In the genomic region with DNA sequence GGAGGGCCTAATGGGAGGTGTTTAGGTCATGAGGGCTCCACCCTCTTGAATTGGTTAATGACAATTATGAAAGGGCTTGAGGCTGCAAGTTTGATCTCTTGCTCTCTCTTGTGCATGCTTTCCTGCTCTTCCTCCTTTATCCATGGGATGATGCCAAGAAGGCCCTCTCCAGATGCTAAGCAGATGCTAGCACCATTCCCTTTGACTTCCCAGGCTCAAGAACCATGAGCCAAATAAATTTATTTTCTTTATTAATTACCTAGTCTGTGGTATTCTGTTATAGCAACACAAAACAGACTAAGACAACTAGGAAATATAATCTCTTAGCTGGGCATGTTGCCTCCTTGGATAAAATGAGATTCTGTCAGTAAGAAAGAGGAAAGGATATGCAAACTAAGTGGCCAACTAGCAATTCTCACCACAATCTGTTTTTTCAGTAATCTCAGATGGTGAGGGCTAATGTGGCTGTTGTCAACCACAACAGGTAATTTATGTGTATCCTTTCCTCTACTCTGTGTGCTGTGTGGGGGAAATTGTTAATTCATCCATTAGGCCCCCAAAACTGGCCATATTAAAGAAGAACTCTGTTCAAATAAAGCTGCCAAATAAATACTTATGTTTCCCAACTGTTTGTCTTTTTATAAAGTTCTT, we compare ENCODE assay signal across 36 cellular contexts.
DNase-seq lines count a peak whose midpoint lies in the region; ATAC-seq and TF ChIP-seq lines count a peak whose summit lies in the region.
"Had no signal": no experiment of that assay in that cellular context is flagged by ENCODE, and none has a peak within 500 bp of the region (broad histone marks: within the 10 kb centered on the region; RNA-seq: fewer than 3 reads in every experiment).

No MANE protein-coding gene starts in this region.

- no peaks in the 10 kb centered on the region for H3K36me3 Mint-ChIP-seq in neural progenitor cell
- H3K36me3 Mint-ChIP-seq in CD4-positive, alpha-beta T cell (ENCODE audit: low read depth): no peaks in the 10 kb centered on the region

- H3K4me2 ChIP-seq in fibroblast of lung (ENCODE audit: extremely low read depth, insufficient read depth, low read length) (no peak overlapping the region), neural progenitor cell (no peak overlapping the region), neuronal stem cell (ENCODE audit: insufficient read depth, low read length, poor library complexity, severe bottlenecking) (no peak overlapping the region)

- H2AK5ac ChIP-seq in neuronal stem cell (ENCODE audit: low read depth, low read length): no peak overlapping the region

- DNase-seq in fibroblast of lung (ENCODE audit: low read depth in 2 of 2) (peak; percentile 9 to 51), neural progenitor cell (ENCODE audit: low spot score) (no peak), neuronal stem cell (ENCODE audit: low spot score) (no peak)
- DNase-seq in CD4-positive, alpha-beta T cell: no peak
- DNase-seq: activated CD4-positive, CD25-positive, alpha-beta regulatory T cell treated with anti-CD3 and anti-CD28 coated beads, Interleukin-2, amount 50 U/mL, for 72 hours; activated CD8-positive, alpha-beta memory T cell treated with anti-CD3 and anti-CD28 coated beads, Interleukin-2, amount 50 U/mL, for 48 hours; activated CD8-positive, alpha-beta T cell treated with anti-CD3 and anti-CD28 coated beads for 36 hours; activated naive CD4-positive, alpha-beta T cell treated with anti-CD3 and anti-CD28 coated beads for 36 hours; body of pancreas; Caco-2; cerebellar nuclear complex; dermis blood vessel endothelial cell; DMS79; endodermal cell; GF-D8; hippocampal formation; left cardiac atrium; mesendoderm; NCI-H1092; NCI-H1930; NCI-H524 treated with DMSO at 0.1 percent for 48 hours; NK-92 treated with Interleukin-12 subunit alpha and Interleukin-12 subunit beta, amount 100 ng/mL, for 24 hours; PC-3; psoas muscle; stimulated activated CD8-positive, alpha-beta memory T cell treated with anti-CD3 and anti-CD28 coated beads, Interleukin-4, amount 100 ng/mL, for 48 hours; T-helper 2 cell; testis had no signal

- ATAC-seq in GM19035 (IDR thresholded peaks at IDR 0.05; ENCODE audit: unreplicated experiment): peak; percentile 59
- ATAC-seq in HG03432 (IDR thresholded peaks at IDR 0.05; ENCODE audit: unreplicated experiment): peak; percentile 59
- no peak for ATAC-seq in CD4-positive, alpha-beta T cell (ENCODE audit: poor library complexity)
- no peak for ATAC-seq in HG03280 (IDR thresholded peaks at IDR 0.05; ENCODE audit: unreplicated experiment)
- no peak for ATAC-seq in HG03354 (IDR thresholded peaks at IDR 0.05; ENCODE audit: poor library complexity, severe bottlenecking, unreplicated experiment)
- ATAC-seq: activated CD8-positive, alpha-beta T cell treated with anti-CD3 and anti-CD28 coated beads for 36 hours; body of pancreas; esophagus mucosa; left cardiac atrium; PC-3; psoas muscle; sciatic nerve; SK-N-SH treated with all-trans-retinoic acid at 6 μM for 48 hours had no signal

- H3K9me3 ChIP-seq in fibroblast of lung (ENCODE audit: control insufficient read depth, insufficient read depth, low read depth, low read length) (no peaks in the 10 kb centered on the region), neural progenitor cell (ENCODE audit: low read depth) (no peaks in the 10 kb centered on the region), neuronal stem cell (replicated peaks in 1 of 2; ENCODE audit: control insufficient read depth in 2 of 2, insufficient read depth in 1 of 2, low read depth in 1 of 2, low read length in 2 of 2) (no peaks in the 10 kb centered on the region)
- no peaks in the 10 kb centered on the region for H3K9me3 ChIP-seq in CD4-positive, alpha-beta T cell (ENCODE audit: control insufficient read depth, low read length)
- H3K9me3 ChIP-seq: body of pancreas, Caco-2, psoas muscle, testis had no signal

- peaks cover 3% of the 10 kb centered on the region for H3K27me3 Mint-ChIP-seq in neural progenitor cell (ENCODE audit: insufficient read depth, low read depth)
- H3K27me3 Mint-ChIP-seq in CD4-positive, alpha-beta T cell: no peaks in the 10 kb centered on the region
- H3K27me3 Mint-ChIP-seq: activated CD8-positive, alpha-beta T cell treated with anti-CD3 and anti-CD28 coated beads for 36 hours; stimulated activated naive CD8-positive, alpha-beta T cell treated with anti-CD3 and anti-CD28 coated beads, Interleukin-15, Interleukin-2, amounts not matched to agents 100 ng/mL and 50 ng/mL, for 24 hours had no signal

- H3K14ac ChIP-seq in neuronal stem cell (ENCODE audit: low read length): no peak overlapping the region

- no peak overlapping the region for H4K8ac ChIP-seq in neuronal stem cell (ENCODE audit: low read depth, low read length)

- H3K4me1 ChIP-seq in fibroblast of lung (ENCODE audit: control insufficient read depth, extremely low read depth, insufficient read depth, low read length) (no peaks in the 10 kb centered on the region), neural progenitor cell (no peaks in the 10 kb centered on the region), neuronal stem cell (ENCODE audit: control insufficient read depth in 2 of 2, insufficient read depth in 1 of 2, low read depth in 1 of 2, low read length in 2 of 2) (no peaks in the 10 kb centered on the region)
- H3K4me1 ChIP-seq: body of pancreas, Caco-2, testis had no signal

- no peak overlapping the region for H2BK5ac ChIP-seq in neuronal stem cell (ENCODE audit: low read length)

- no peak overlapping the region for H4K91ac ChIP-seq in neuronal stem cell (ENCODE audit: low read depth, low read length, poor library complexity)

- H3F3A ChIP-seq in neural progenitor cell (ENCODE audit: low read depth): no peaks in the 10 kb centered on the region

- H3K4me3 Mint-ChIP-seq in neural progenitor cell: no peak overlapping the region
- no peak overlapping the region for H3K4me3 Mint-ChIP-seq in CD4-positive, alpha-beta T cell
- H3K4me3 Mint-ChIP-seq: activated CD8-positive, alpha-beta T cell treated with anti-CD3 and anti-CD28 coated beads for 36 hours; activated naive CD4-positive, alpha-beta T cell treated with anti-CD3 and anti-CD28 coated beads for 36 hours; endodermal cell; stimulated activated naive CD8-positive, alpha-beta T cell treated with anti-CD3 and anti-CD28 coated beads, Interleukin-15, Interleukin-2, amounts not matched to agents 100 ng/mL and 50 ng/mL, for 24 hours had no signal

- no peaks in the 10 kb centered on the region for H3K27me3 ChIP-seq in fibroblast of lung (ENCODE audit: control insufficient read depth, insufficient read depth, low read length)
- H3K27me3 ChIP-seq in neural progenitor cell: no peaks in the 10 kb centered on the region
- no peaks in the 10 kb centered on the region for H3K27me3 ChIP-seq in CD4-positive, alpha-beta T cell (ENCODE audit: control insufficient read depth, insufficient read depth, low read length)
- no peaks in the 10 kb centered on the region for H3K27me3 ChIP-seq in neuronal stem cell (ENCODE audit: control insufficient read depth in 3 of 3, insufficient read depth in 3 of 3, low read depth in 1 of 3, low read length in 3 of 3)
- H3K27me3 ChIP-seq: body of pancreas, testis had no signal

- H4K20me1 ChIP-seq in fibroblast of lung (ENCODE audit: control insufficient read depth, extremely low read depth, insufficient read depth, low read length) (no peaks in the 10 kb centered on the region), neural progenitor cell (ENCODE audit: low read depth) (no peaks in the 10 kb centered on the region)

- CTCF ChIA-PET in CD4-positive, alpha-beta T cell (lab: Charles Lee): interaction anchor here (0.7 kb wide), 1 partner anchor 9 kb away, joined by 4 read pairs; no protein-coding TSS in a partner anchor

- H3K27ac ChIP-seq in fibroblast of lung (ENCODE audit: insufficient read depth, low read length) (no peak overlapping the region), neural progenitor cell (no peak overlapping the region), neuronal stem cell (replicated peaks; ENCODE audit: low read length) (no peak overlapping the region)
- no peak overlapping the region for H3K27ac ChIP-seq in CD4-positive, alpha-beta T cell (ENCODE audit: low read depth, low read length)
- H3K27ac ChIP-seq: body of pancreas, C4-2B, psoas muscle, testis had no signal

- intact Hi-C loops in CD4-positive, alpha-beta T cell (cut with DNase I, micrococcal nuclease): no loop called here

- no peaks in the 10 kb centered on the region for H3K79me2 ChIP-seq in fibroblast of lung (ENCODE audit: control insufficient read depth, insufficient read depth, low read length)
- H3K79me2 ChIP-seq in neural progenitor cell (ENCODE audit: low read depth): no peaks in the 10 kb centered on the region

- no peaks in the 10 kb centered on the region for H3K36me3 ChIP-seq in fibroblast of lung (ENCODE audit: control insufficient read depth, insufficient read depth, low read length)
- no peaks in the 10 kb centered on the region for H3K36me3 ChIP-seq in neural progenitor cell
- no peaks in the 10 kb centered on the region for H3K36me3 ChIP-seq in neuronal stem cell (replicated peaks in 1 of 2; ENCODE audit: control insufficient read depth in 2 of 2, insufficient read depth in 2 of 2, low read length in 2 of 2)

- no peak for TF ChIP-seq CTCF in fibroblast of lung (conservative IDR thresholded peaks at IDR 0.05 in 1 of 2, IDR thresholded peaks at IDR 0.05 in 1 of 2; ENCODE audit: low read depth in 1 of 2, low read length in 2 of 2)
- no peak for TF ChIP-seq CTCF in neural progenitor cell (IDR thresholded peaks at IDR 0.05)
- TF ChIP-seq CTCF in CD4-positive, alpha-beta T cell (IDR thresholded peaks at IDR 0.05): no peak

- no peak overlapping the region for H3K18ac ChIP-seq in neuronal stem cell (ENCODE audit: low read length)

- no peak overlapping the region for H3K27ac Mint-ChIP-seq in neural progenitor cell
- H3K27ac Mint-ChIP-seq in CD4-positive, alpha-beta T cell: no peak overlapping the region
- H3K27ac Mint-ChIP-seq: activated CD8-positive, alpha-beta T cell treated with anti-CD3 and anti-CD28 coated beads for 36 hours; activated naive CD4-positive, alpha-beta T cell treated with anti-CD3 and anti-CD28 coated beads for 36 hours; endodermal cell; stimulated activated naive CD8-positive, alpha-beta T cell treated with anti-CD3 and anti-CD28 coated beads, Interleukin-15, Interleukin-2, amounts not matched to agents 100 ng/mL and 50 ng/mL, for 24 hours had no signal

- H2AFZ ChIP-seq in fibroblast of lung (ENCODE audit: low read length) (no peak overlapping the region), neural progenitor cell (replicated peaks) (peak overlapping the region; percentile 7), neuronal stem cell (ENCODE audit: low read length) (no peak overlapping the region)

- no peak overlapping the region for H3K4ac ChIP-seq in neuronal stem cell (ENCODE audit: low read length)

- no peaks in the 10 kb centered on the region for H3K79me1 ChIP-seq in neuronal stem cell (ENCODE audit: low read depth, low read length)

- H3K4me3 ChIP-seq in fibroblast of lung (replicated peaks in 1 of 4; ENCODE audit: control extremely low read depth in 1 of 4, insufficient read depth in 1 of 4, low read depth in 3 of 4, low read length in 4 of 4): no peak overlapping the region
- H3K4me3 ChIP-seq in neural progenitor cell: no peak overlapping the region
- no peak overlapping the region for H3K4me3 ChIP-seq in neuronal stem cell (ENCODE audit: low read length in 2 of 2)
- H3K4me3 ChIP-seq: body of pancreas, psoas muscle, testis had no signal

- H3K23ac ChIP-seq in neuronal stem cell (ENCODE audit: low read depth, low read length, poor library complexity): no peak overlapping the region

- H3K9ac ChIP-seq in fibroblast of lung (ENCODE audit: insufficient read depth, low read length) (no peak overlapping the region), neural progenitor cell (no peak overlapping the region), neuronal stem cell (ENCODE audit: low read depth, low read length, poor library complexity) (no peak overlapping the region)

- H2BK15ac ChIP-seq in neuronal stem cell (ENCODE audit: low read length): no peak overlapping the region

- H2BK12ac ChIP-seq in neuronal stem cell (ENCODE audit: low read length): no peak overlapping the region

- H2BK120ac ChIP-seq in neuronal stem cell (ENCODE audit: low read depth, low read length): no peak overlapping the region

- H3K4me1 Mint-ChIP-seq in neural progenitor cell: no peaks in the 10 kb centered on the region
- H3K4me1 Mint-ChIP-seq in CD4-positive, alpha-beta T cell (ENCODE audit: low read depth): no peaks in the 10 kb centered on the region
- H3K4me1 Mint-ChIP-seq: endodermal cell had no signal

- POLR2A ChIA-PET in CD4-positive, alpha-beta T cell (lab: Charles Lee): no interaction called here

- H3K9me3 Mint-ChIP-seq in neural progenitor cell: no peaks in the 10 kb centered on the region
- no peaks in the 10 kb centered on the region for H3K9me3 Mint-ChIP-seq in CD4-positive, alpha-beta T cell
- H3K9me3 Mint-ChIP-seq: activated CD8-positive, alpha-beta T cell treated with anti-CD3 and anti-CD28 coated beads for 36 hours; activated naive CD4-positive, alpha-beta T cell treated with anti-CD3 and anti-CD28 coated beads for 36 hours; endodermal cell; stimulated activated naive CD8-positive, alpha-beta T cell treated with anti-CD3 and anti-CD28 coated beads, Interleukin-15, Interleukin-2, amounts not matched to agents 100 ng/mL and 50 ng/mL, for 24 hours had no signal

Comparison
In these comparisons a context has a peak if more than half of its experiments do, and no peak if none do; other contexts are left out.
1. ATAC-seq: peak in GM19035 (single experiment) and HG03432 (single experiment); none in CD4-positive, alpha-beta T cell (single experiment), HG03280 (single experiment) and HG03354 (single experiment).
2. DNase-seq: peak in fibroblast of lung (2 of 2); none in neural progenitor cell (single experiment), CD4-positive, alpha-beta T cell (0 of 10) and neuronal stem cell (single experiment).